ENCODE assay signal across 24 cellular contexts in genomic region chr13:36706755-36707154, GRCh38. TPM values are rescaled to one million over a fixed set of nuclear protein-coding genes. Genes with fewer than 3 reads are reported as not detected.
DNase-seq lines count a peak whose midpoint lies in the region; ATAC-seq and TF ChIP-seq lines count a peak whose summit lies in the region.
"Had no signal": no experiment of that assay in that cellular context is flagged by ENCODE, and none has a peak within 500 bp of the region (broad histone marks: within the 10 kb centered on the region; RNA-seq: fewer than 3 reads in every experiment).

No MANE protein-coding gene starts in this region.

- peak; percentile 91 for ATAC-seq in IMR-90 (ENCODE audit: low read depth)
- peak; percentile 46 to 65 for ATAC-seq in lower lobe of right lung
- ATAC-seq in left ventricle myocardium superior = no peak
- no peak for ATAC-seq in HG02610 (IDR thresholded peaks at IDR 0.05; ENCODE audit: unreplicated experiment)
- no peak for ATAC-seq in GM18858 (IDR thresholded peaks at IDR 0.05; ENCODE audit: unreplicated experiment)
- ATAC-seq: T-helper 17 cell had no signal

- TF ChIP-seq RAD21 in IMR-90 (IDR thresholded peaks at IDR 0.05; ENCODE audit: low read length) = no peak

- H3K4me2 ChIP-seq in IMR-90 (ENCODE audit: low read depth, low read length) = peak overlapping the region; percentile 34; the same call in 1 of the 2 replicates

- TF ChIP-seq CTCF in IMR-90 (conservative IDR thresholded peaks at IDR 0.05; ENCODE audit: low read depth, low read length) = no peak
- no peak for TF ChIP-seq CTCF in cardiac fibroblast (IDR thresholded peaks at IDR 0.05; ENCODE audit: low read depth, low read length)
- TF ChIP-seq CTCF in lower lobe of right lung (IDR thresholded peaks at IDR 0.05) = no peak

- H3K36me3 ChIP-seq in IMR-90 (ENCODE audit: control insufficient read depth, insufficient read depth, low read length) = no peaks in the 10 kb centered on the region
- no peaks in the 10 kb centered on the region for H3K36me3 ChIP-seq in lower lobe of right lung
- H3K36me3 ChIP-seq: SJCRH30, upper lobe of left lung had no signal

- no TSS peak for BruUV-seq in IMR-90 (replicated peaks; lab: Mats Ljungman, UMichigan)

- no peak overlapping the region for H4K8ac ChIP-seq in IMR-90 (ENCODE audit: low read depth in 2 of 2, low read length in 2 of 2)

- in situ Hi-C loops in IMR-90 (cut with MboI; ENCODE audit: low sequenced_read_pairs) = no loop called here

- H2AK5ac ChIP-seq in IMR-90 (ENCODE audit: low read depth, low read length) = no peak overlapping the region

- H2AFZ ChIP-seq in IMR-90 (replicated peaks; ENCODE audit: low read length, poor library complexity) = no peak overlapping the region

- dilution Hi-C loops in IMR-90 (cut with HindIII; ENCODE audit: low sequenced_read_pairs, unreplicated experiment) = no loop called here

- H3K18ac ChIP-seq in IMR-90 (ENCODE audit: low read depth, low read length) = no peak overlapping the region

- H2AK9ac ChIP-seq in IMR-90 (replicated peaks; ENCODE audit: low read depth, low read length, poor library complexity) = no peak overlapping the region

- no peaks in the 10 kb centered on the region; the same call in 1 of the 2 replicates for H3K9me1 ChIP-seq in IMR-90 (ENCODE audit: insufficient read depth, low read length)

- H4K5ac ChIP-seq in IMR-90 (ENCODE audit: low read depth, low read length) = no peak overlapping the region

- H3K4me1 ChIP-seq in IMR-90 (ENCODE audit: control insufficient read depth, insufficient read depth, low read length) = no peaks in the 10 kb centered on the region; the same call in 1 of the 2 replicates
- no peaks in the 10 kb centered on the region for H3K4me1 ChIP-seq in lower lobe of right lung
- H3K4me1 ChIP-seq: SJCRH30, upper lobe of left lung had no signal

- no peak overlapping the region for H2BK5ac ChIP-seq in IMR-90 (ENCODE audit: low read depth, low read length, poor library complexity, severe bottlenecking)

- H3K4me3 ChIP-seq in IMR-90 (ENCODE audit: insufficient read depth, low read depth, low read length) (no peak overlapping the region), cardiac fibroblast (replicated peaks in 1 of 2; ENCODE audit: low read depth in 2 of 2, low read length in 2 of 2) (no peak overlapping the region), lower lobe of right lung (no peak overlapping the region)
- H3K4me3 ChIP-seq: SJCRH30, skin epidermis, upper lobe of left lung had no signal

- no peaks in the 10 kb centered on the region for H3K9me3 ChIP-seq in IMR-90 (ENCODE audit: control insufficient read depth, insufficient read depth, low read length)
- H3K9me3 ChIP-seq in lower lobe of right lung = no peaks in the 10 kb centered on the region
- H3K9me3 ChIP-seq: SJCRH30, upper lobe of left lung had no signal

- H3K56ac ChIP-seq in IMR-90 (ENCODE audit: extremely low read depth, insufficient read depth, low read length) = no peak overlapping the region

- H2BK120ac ChIP-seq in IMR-90 (ENCODE audit: low read depth, low read length) = no peak overlapping the region

- no peak overlapping the region for H3K9ac ChIP-seq in IMR-90 (ENCODE audit: low read depth, low read length)

- TF ChIP-seq POLR2A in IMR-90 (IDR thresholded peaks at IDR 0.05; ENCODE audit: low read depth, low read length) = no peak

- POLR2A ChIA-PET in IMR-90 (lab: Charles Lee; ENCODE audit: unreplicated experiment) = interaction anchor here (0.6 kb wide), 1 partner anchor 259 kb away, joined by 3 read pairs; no protein-coding TSS in a partner anchor

- intact Hi-C loops in IMR-90 (cut with micrococcal nuclease) (no loop called here), lower lobe of right lung (cut with DNase I) (no loop called here), left ventricle myocardium superior (cut with micrococcal nuclease) (no loop called here)

- CTCF ChIA-PET in IMR-90 (lab: Yijun Ruan, JAX) = no interaction called here

- no peak overlapping the region for H3K14ac ChIP-seq in IMR-90 (replicated peaks; ENCODE audit: low read depth, low read length)

- no peak overlapping the region for H2BK15ac ChIP-seq in IMR-90 (ENCODE audit: low read depth, low read length)

- peak; percentile 46 for DNase-seq in AG08395 (ENCODE audit: low spot score)
- DNase-seq in IMR-90 = peak; percentile 67
- peak; percentile 20 to 68 for DNase-seq in cardiac fibroblast (ENCODE audit: low read depth in 2 of 2)
- no peak for DNase-seq in lower lobe of right lung
- DNase-seq in left ventricle myocardium superior = no peak
- no peak for DNase-seq in NCI-H187 (lab: John Stamatoyannopoulos, UW)
- DNase-seq: activated CD4-positive, alpha-beta memory T cell treated with anti-CD3 and anti-CD28 coated beads for 36 hours; activated effector memory CD4-positive, alpha-beta T cell treated with anti-CD3 and anti-CD28 coated beads, Interleukin-2, amount 50 U/mL, for 16 hours; NCI-H1417 treated with DMSO at 0.1 percent for 48 hours; NCI-H748 treated with DMSO at 0.1 percent for 48 hours; SJCRH30; stimulated activated CD4-positive, alpha-beta T cell treated with anti-CD3 and anti-CD28 coated beads, Interleukin-2, amount 100 ng/mL, for 48 hours; T-helper 17 cell; upper lobe of left lung had no signal

- H3K23ac ChIP-seq in IMR-90 (ENCODE audit: low read depth, low read length) = no peak overlapping the region

- H3K4ac ChIP-seq in IMR-90 (ENCODE audit: low read depth, low read length) = no peak overlapping the region

- H2BK20ac ChIP-seq in IMR-90 (ENCODE audit: low read depth, low read length) = no peak overlapping the region

- H3K79me1 ChIP-seq in IMR-90 (ENCODE audit: low read depth in 1 of 2, low read length in 2 of 2) = no peaks in the 10 kb centered on the region

- no peak overlapping the region for H4K91ac ChIP-seq in IMR-90 (ENCODE audit: insufficient read depth, low read depth, low read length)

- H3K27me3 ChIP-seq in IMR-90 (ENCODE audit: control insufficient read depth, insufficient read depth, low read length) = no peaks in the 10 kb centered on the region; the same call in 1 of the 2 replicates
- H3K27me3 ChIP-seq in lower lobe of right lung (ENCODE audit: low read depth) = no peaks in the 10 kb centered on the region
- H3K27me3 ChIP-seq: SJCRH30, upper lobe of left lung had no signal

- no peaks in the 10 kb centered on the region for H4K20me1 ChIP-seq in IMR-90 (ENCODE audit: insufficient read depth, low read length)

- no peak overlapping the region for H3K27ac ChIP-seq in IMR-90 (ENCODE audit: insufficient read depth, low read length)
- no peak overlapping the region for H3K27ac ChIP-seq in lower lobe of right lung
- H3K27ac ChIP-seq: C4-2B, SJCRH30, skin epidermis, upper lobe of left lung, VCaP had no signal

- WGBS in IMR-90 (ENCODE audit: extremely low coverage in 2 of 2, insufficient read length in 1 of 2), 2 experiments = no CpG with 5 or more reads among the region's 1 CpG

TF ChIP-seq in IMR-90, 13 proteins besides CTCF, POLR2A, EP300 and RAD21:
- no peak for TF ChIP-seq MAFK (IDR thresholded peaks at IDR 0.05; ENCODE audit: low read depth, low read length)
- no peak for TF ChIP-seq RFX5 (IDR thresholded peaks at IDR 0.05; ENCODE audit: low read depth, low read length)
- no peak for TF ChIP-seq USF2 (IDR thresholded peaks at IDR 0.05; ENCODE audit: low read depth, low read length)
- no peak for TF ChIP-seq CHD1 (IDR thresholded peaks at IDR 0.05; ENCODE audit: low read depth, low read length)
- TF ChIP-seq, protein P1, sequence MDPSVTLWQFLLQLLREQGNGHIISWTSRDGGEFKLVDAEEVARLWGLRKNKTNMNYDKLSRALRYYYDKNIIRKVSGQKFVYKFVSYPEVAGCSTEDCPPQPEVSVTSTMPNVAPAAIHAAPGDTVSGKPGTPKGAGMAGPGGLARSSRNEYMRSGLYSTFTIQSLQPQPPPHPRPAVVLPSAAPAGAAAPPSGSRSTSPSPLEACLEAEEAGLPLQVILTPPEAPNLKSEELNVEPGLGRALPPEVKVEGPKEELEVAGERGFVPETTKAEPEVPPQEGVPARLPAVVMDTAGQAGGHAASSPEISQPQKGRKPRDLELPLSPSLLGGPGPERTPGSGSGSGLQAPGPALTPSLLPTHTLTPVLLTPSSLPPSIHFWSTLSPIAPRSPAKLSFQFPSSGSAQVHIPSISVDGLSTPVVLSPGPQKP (IDR thresholded peaks at IDR 0.05; ENCODE audit: borderline replicate concordance, low read depth, low read length) = no peak
- TF ChIP-seq RCOR1 (IDR thresholded peaks at IDR 0.05; ENCODE audit: insufficient replicate concordance, low read length) = no peak
- no peak for TF ChIP-seq CEBPB (IDR thresholded peaks at IDR 0.05; ENCODE audit: low read depth, low read length)
- TF ChIP-seq FOS (IDR thresholded peaks at IDR 0.05; ENCODE audit: low read depth, low read length) = no peak
- no peak for TF ChIP-seq MAZ (IDR thresholded peaks at IDR 0.05; ENCODE audit: borderline replicate concordance, low read depth, low read length)
- TF ChIP-seq MXI1 (IDR thresholded peaks at IDR 0.05; ENCODE audit: borderline replicate concordance, low read depth, low read length) = no peak
- no peak for TF ChIP-seq NFE2L2 (IDR thresholded peaks at IDR 0.05; ENCODE audit: low read depth, low read length)
- TF ChIP-seq SMC3 (IDR thresholded peaks at IDR 0.05; ENCODE audit: low read depth, low read length) = no peak
- TF ChIP-seq BHLHE40 (IDR thresholded peaks at IDR 0.05; ENCODE audit: low read depth, low read length) = no peak

RNA-seq across cellular contexts. Expression of gene SERTM1, which starts 32.9 kb away (rescaled TPM):
- not detected in 2 replicates for total RNA-seq in IMR-90 (2012; rRNA removed)
- not detected in 2 replicates for polyA plus RNA-seq in IMR-90 (2012; rRNA removed)
- polyA plus RNA-seq in IMR-90 (2012; cell fraction: cytosol; rRNA removed) = not detected in 2 replicates
- not detected in 2 replicates for polyA plus RNA-seq in IMR-90 (2012; cell fraction: nucleus; rRNA removed; ENCODE audit: low replicate concordance)
- total RNA-seq in lower lobe of right lung = 5.0 TPM
- total RNA-seq in left ventricle myocardium superior = 3.1 TPM
- total RNA-seq: A172; activated CD4-positive, alpha-beta memory T cell treated with anti-CD3 and anti-CD28 coated beads for 36 hours; epithelial cell of proximal tubule; liver; M059J; mononuclear cell; T-helper 17 cell had no signal
- polyA plus RNA-seq: liver had no signal

Comparison
In these comparisons a context has a peak if more than half of its experiments do, and no peak if none do; other contexts are left out.
1. DNase-seq: peak in AG08395 (single experiment), IMR-90 (single experiment) and cardiac fibroblast (2 of 2); none in lower lobe of right lung (single experiment), left ventricle myocardium superior (single experiment) and NCI-H187 (0 of 2).
2. ATAC-seq: peak in IMR-90 (single experiment) and lower lobe of right lung (2 of 2); none in left ventricle myocardium superior (single experiment), HG02610 (single experiment) and GM18858 (single experiment).